Comparison of ENCODE assay signal across 17 cellular contexts in genomic region chr1:117842408-117843170, GRCh38.
DNase-seq lines count a peak whose midpoint lies in the region; ATAC-seq and TF ChIP-seq lines count a peak whose summit lies in the region.
"Had no signal": no experiment of that assay in that cellular context is flagged by ENCODE, and none has a peak within 500 bp of the region (broad histone marks: within the 10 kb centered on the region; RNA-seq: fewer than 3 reads in every experiment).

No MANE protein-coding gene starts in this region.

- no peak overlapping the region for H3K4me3 Mint-ChIP-seq in CD8-positive, alpha-beta T cell
- H3K4me3 Mint-ChIP-seq: nephron had no signal

- DNase-seq in ELF-1 (ENCODE audit: low read depth, low spot score) (peak; percentile 52), LHCN-M2 (ENCODE audit: low read depth) (peak; percentile 48), cardiac fibroblast (ENCODE audit: low read depth in 2 of 2) (no peak), myocyte (ENCODE audit: low read depth) (peak; percentile 16), NOMO-1 treated with DMSO at 0.1 percent for 48 hours (lab: John Stamatoyannopoulos, UW; ENCODE audit: unreplicated experiment) (no peak), left ventricle myocardium inferior (no peak)
- no peak for DNase-seq in CD8-positive, alpha-beta T cell
- DNase-seq: activated CD4-positive, alpha-beta T cell treated with anti-CD3 and anti-CD28 coated beads for 1 hour; activated T-cell treated with anti-CD3 and anti-CD28 coated beads, Interleukin-2, amount 50 U/mL, for 1 hour; C1 segment of cervical spinal cord; KG1; kidney glomerular epithelial cell; right lobe of liver; stimulated activated naive CD8-positive, alpha-beta T cell treated with anti-CD3 and anti-CD28 coated beads, Interleukin-15, Interleukin-2, amounts not matched to agents 100 U/mL and 50 U/mL, for 24 hours had no signal

- no peak overlapping the region for H3K27ac ChIP-seq in CD8-positive, alpha-beta T cell (ENCODE audit: low read depth, low read length)
- no peak overlapping the region for H3K27ac ChIP-seq in left ventricle myocardium inferior (replicated peaks)
- H3K27ac ChIP-seq: gastroesophageal sphincter, right lobe of liver had no signal

- H3K4me3 ChIP-seq in cardiac fibroblast (replicated peaks in 1 of 2; ENCODE audit: low read depth in 2 of 2, low read length in 2 of 2): no peak overlapping the region
- no peak overlapping the region for H3K4me3 ChIP-seq in CD8-positive, alpha-beta T cell (ENCODE audit: low read depth, low read length)
- H3K4me3 ChIP-seq in left ventricle myocardium inferior: no peak overlapping the region
- H3K4me3 ChIP-seq: gastroesophageal sphincter, right lobe of liver had no signal

- CTCF ChIA-PET in CD8-positive, alpha-beta T cell (lab: Charles Lee): no interaction called here

- H3K9me3 Mint-ChIP-seq in CD8-positive, alpha-beta T cell: peaks cover 17% of the 10 kb centered on the region

- POLR2A ChIA-PET in CD8-positive, alpha-beta T cell (lab: Charles Lee): no interaction called here

- H3K4me1 Mint-ChIP-seq in CD8-positive, alpha-beta T cell (ENCODE audit: low read depth): no peaks in the 10 kb centered on the region
- H3K4me1 Mint-ChIP-seq: nephron had no signal

- H3K36me3 Mint-ChIP-seq in CD8-positive, alpha-beta T cell: peaks cover 57% of the 10 kb centered on the region

- no peak for ATAC-seq in CD8-positive, alpha-beta T cell
- no peak for ATAC-seq in HG03095 (IDR thresholded peaks at IDR 0.05; ENCODE audit: unreplicated experiment)
- ATAC-seq: gastroesophageal sphincter; stimulated activated naive CD8-positive, alpha-beta T cell treated with anti-CD3 and anti-CD28 coated beads, Interleukin-15, Interleukin-2, amounts not matched to agents 100 U/mL and 50 U/mL, for 24 hours had no signal

- no peak overlapping the region for H3K27ac Mint-ChIP-seq in CD8-positive, alpha-beta T cell
- H3K27ac Mint-ChIP-seq: nephron had no signal

- H3K4me1 ChIP-seq in CD8-positive, alpha-beta T cell (ENCODE audit: insufficient read depth, low read length): no peaks in the 10 kb centered on the region
- H3K4me1 ChIP-seq in left ventricle myocardium inferior: peaks cover 4% of the 10 kb centered on the region
- H3K4me1 ChIP-seq: gastroesophageal sphincter had no signal

- H3K27me3 ChIP-seq in CD8-positive, alpha-beta T cell (ENCODE audit: insufficient read depth, low read length): no peaks in the 10 kb centered on the region
- H3K27me3 ChIP-seq in left ventricle myocardium inferior (ENCODE audit: low read depth): no peaks in the 10 kb centered on the region
- H3K27me3 ChIP-seq: gastroesophageal sphincter, right lobe of liver had no signal

- no peaks in the 10 kb centered on the region for H3K36me3 ChIP-seq in CD8-positive, alpha-beta T cell (ENCODE audit: insufficient read depth, low read length)
- H3K36me3 ChIP-seq in left ventricle myocardium inferior: peaks cover 42% of the 10 kb centered on the region
- H3K36me3 ChIP-seq: right lobe of liver had no signal

- peaks cover 3% of the 10 kb centered on the region for H3K9me3 ChIP-seq in CD8-positive, alpha-beta T cell (ENCODE audit: low read length)
- peaks cover 17% of the 10 kb centered on the region for H3K9me3 ChIP-seq in left ventricle myocardium inferior (replicated peaks)
- H3K9me3 ChIP-seq: right lobe of liver had no signal

- no peaks in the 10 kb centered on the region for H3K27me3 Mint-ChIP-seq in CD8-positive, alpha-beta T cell (ENCODE audit: low read depth)

- intact Hi-C loops in CD8-positive, alpha-beta T cell (cut with DNase I, micrococcal nuclease): no loop called here
- intact Hi-C loops in left ventricle myocardium inferior (cut with micrococcal nuclease): no loop called here

- TF ChIP-seq CTCF in cardiac fibroblast (IDR thresholded peaks at IDR 0.05; ENCODE audit: low read depth, low read length): peak; percentile 20
- no peak for TF ChIP-seq CTCF in CD8-positive, alpha-beta T cell (IDR thresholded peaks at IDR 0.05)
- no peak for TF ChIP-seq CTCF in left ventricle myocardium inferior (IDR thresholded peaks at IDR 0.05; ENCODE audit: borderline replicate concordance)

Comparison
In these comparisons a context has a peak if more than half of its experiments do, and no peak if none do; other contexts are left out.
1. DNase-seq: peak in ELF-1 (single experiment), LHCN-M2 (single experiment) and myocyte (single experiment); none in cardiac fibroblast (0 of 2), NOMO-1 treated with DMSO at 0.1 percent for 48 hours (single experiment), CD8-positive, alpha-beta T cell (0 of 7) and left ventricle myocardium inferior (single experiment).